In genomic region chr9:114317665-114318357, GRCh38 we compare ENCODE assay signal across 10 cellular contexts.
A peak's percentile ranks its signal among the peaks of the same experiment; 100 is the strongest.
DNase-seq lines count a peak whose midpoint lies in the region; TF ChIP-seq lines count a peak whose summit lies in the region.
"Had no signal": no experiment of that assay in that cellular context is flagged by ENCODE, and none has a peak within 500 bp of the region (broad histone marks: within the 10 kb centered on the region; RNA-seq: fewer than 3 reads in every experiment).

No MANE protein-coding gene starts in this region.

- TF ChIP-seq CTCF in neutrophil (IDR thresholded peaks at IDR 0.05) (no peak), GM10248 (IDR thresholded peaks at IDR 0.05; ENCODE audit: control extremely low read depth, extremely low read depth, low read depth, missing control alignments) (no peak)

- H3K27me3 ChIP-seq in neutrophil: no peaks in the 10 kb centered on the region
- H3K27me3 ChIP-seq: body of pancreas had no signal

- peak overlapping the region; percentile 4 to 42 for H3K4me3 ChIP-seq in neutrophil (ENCODE audit: low read depth in 1 of 2, low read length in 1 of 2)
- H3K4me3 ChIP-seq: body of pancreas had no signal

- peak overlapping the region; percentile 92 for H3K27ac ChIP-seq in neutrophil
- H3K27ac ChIP-seq: body of pancreas had no signal

- peaks cover 82 to 84% of the 10 kb centered on the region in 2 experiments for H3K4me1 ChIP-seq in neutrophil (ENCODE audit: control insufficient read depth in 1 of 2, insufficient read depth in 1 of 2, low read depth in 1 of 2, low read length in 1 of 2)

- H3K36me3 ChIP-seq in neutrophil: no peaks in the 10 kb centered on the region

- in situ Hi-C loops in KBM-7 (cut with MboI; ENCODE audit: low pct_unique_long_range_greater_than_20kb, low sequenced_read_pairs): no loop called here

- CTCF ChIA-PET in GM10248 (lab: Yijun Ruan, JAX): interaction anchor here (1.9 to 2.1 kb wide), 2 partner anchors 13 to 235 kb away, joined by 7 read pairs; no protein-coding TSS in a partner anchor

- DNase-seq in CD1c-positive myeloid dendritic cell (ENCODE audit: extremely low spot score) (peak; percentile 53), KBM-7 (peak; percentile 18), amniotic epithelial cell (ENCODE audit: low read depth) (peak; percentile 84), GM10248 (ENCODE audit: extremely low spot score) (no peak), NCI-H187 treated with DMSO at 0.1 percent for 48 hours (lab: John Stamatoyannopoulos, UW) (no peak)
- no peak for DNase-seq in activated CD4-positive, CD25-positive, alpha-beta regulatory T cell (lab: John Stamatoyannopoulos, UW)
- DNase-seq: midbrain, PC-3 had no signal

- POLR2A ChIA-PET in GM10248 (lab: Yijun Ruan, JAX): no interaction called here

- no peaks in the 10 kb centered on the region for H3K9me3 ChIP-seq in neutrophil
- H3K9me3 ChIP-seq: body of pancreas had no signal

Comparison
In these comparisons a context has a peak if more than half of its experiments do, and no peak if none do; other contexts are left out.
1. DNase-seq: peak in CD1c-positive myeloid dendritic cell (single experiment), KBM-7 (single experiment) and amniotic epithelial cell (single experiment); none in GM10248 (single experiment), activated CD4-positive, CD25-positive, alpha-beta regulatory T cell (0 of 4) and NCI-H187 treated with DMSO at 0.1 percent for 48 hours (single experiment).